Comparison of ENCODE assay signal across 10 cellular contexts in the genomic region with DNA sequence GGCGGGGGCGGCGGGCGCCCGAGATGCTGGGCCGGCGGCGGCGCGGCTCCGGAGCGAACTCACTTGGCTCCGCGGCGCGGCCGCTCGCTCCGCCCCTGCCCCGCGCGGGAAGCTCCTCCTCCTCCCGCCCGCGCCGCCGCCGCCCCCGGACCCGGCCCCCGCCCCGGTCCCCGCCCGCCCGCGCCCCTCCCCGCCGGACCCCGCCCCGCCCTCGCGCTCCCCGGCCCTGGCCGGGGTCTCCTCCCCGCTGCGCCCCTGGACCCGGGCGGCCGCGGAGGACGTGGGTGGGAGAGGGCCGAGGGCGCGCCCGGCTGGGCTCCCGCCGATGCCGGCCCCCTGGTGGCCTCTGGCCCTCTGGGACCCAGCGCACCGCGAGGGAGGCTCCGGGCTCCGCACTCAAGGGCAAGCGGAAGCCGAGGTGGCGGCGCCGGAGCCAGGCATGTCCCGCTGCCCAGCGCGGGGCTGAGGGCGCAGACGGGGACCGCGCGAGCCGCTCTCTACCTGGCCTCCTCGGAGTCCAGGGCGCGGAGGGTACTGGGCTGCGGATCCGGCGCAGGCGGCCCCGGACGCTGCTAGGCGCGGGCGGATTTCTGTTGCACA. TPM values are rescaled to one million over a fixed set of nuclear protein-coding genes. Genes with fewer than 3 reads are reported as not detected.
DNase-seq lines count a peak whose midpoint lies in the region; ATAC-seq and TF ChIP-seq lines count a peak whose summit lies in the region.
"Had no signal": no experiment of that assay in that cellular context is flagged by ENCODE, and none has a peak within 500 bp of the region (broad histone marks: within the 10 kb centered on the region; RNA-seq: fewer than 3 reads in every experiment).

A gene with protein sequence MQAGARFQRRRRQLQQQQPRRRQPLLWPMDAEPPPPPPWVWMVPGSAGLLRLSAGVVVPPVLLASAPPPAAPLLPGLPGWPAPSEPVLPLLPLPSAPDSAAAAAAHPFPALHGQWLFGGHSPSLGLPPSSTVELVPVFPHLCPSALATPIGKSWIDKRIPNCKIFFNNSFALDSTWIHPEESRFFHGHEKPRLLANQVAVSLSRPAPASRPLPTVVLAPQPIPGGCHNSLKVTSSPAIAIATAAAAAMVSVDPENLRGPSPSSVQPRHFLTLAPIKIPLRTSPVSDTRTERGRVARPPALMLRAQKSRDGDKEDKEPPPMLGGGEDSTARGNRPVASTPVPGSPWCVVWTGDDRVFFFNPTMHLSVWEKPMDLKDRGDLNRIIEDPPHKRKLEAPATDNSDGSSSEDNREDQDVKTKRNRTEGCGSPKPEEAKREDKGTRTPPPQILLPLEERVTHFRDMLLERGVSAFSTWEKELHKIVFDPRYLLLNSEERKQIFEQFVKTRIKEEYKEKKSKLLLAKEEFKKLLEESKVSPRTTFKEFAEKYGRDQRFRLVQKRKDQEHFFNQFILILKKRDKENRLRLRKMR (minus strand): TSS at position 61 of the 600 bp plus-strand sequence. CDS start 86 bp downstream, outside the sequence.

- peak; percentile 49 for ATAC-seq in foreskin keratinocyte
- ATAC-seq in psoas muscle = no peak
- no peak for ATAC-seq in GM21825 (IDR thresholded peaks at IDR 0.05; ENCODE audit: unreplicated experiment)

- H3K27me3 ChIP-seq in foreskin keratinocyte (peaks cover 31% of the 10 kb centered on the region), psoas muscle (ENCODE audit: insufficient read depth in 3 of 3, low read length in 2 of 3) (peaks cover 6 to 71% (median 25%) of the 10 kb centered on the region in 3 donors)

- H3K4me1 ChIP-seq in foreskin keratinocyte = no peaks in the 10 kb centered on the region
- H3K4me1 ChIP-seq in psoas muscle = no peaks in the 10 kb centered on the region

- intact Hi-C loops in psoas muscle (cut with DNase I) = no loop called here

- no peaks in the 10 kb centered on the region for H3K36me3 ChIP-seq in psoas muscle (ENCODE audit: insufficient read depth in 1 of 2, low read depth in 1 of 2)

- DNase-seq in NCI-H1436 (lab: John Stamatoyannopoulos, UW) = peak; percentile 73
- DNase-seq in NCI-H1436 treated with DMSO at 0.1 percent for 48 hours (lab: John Stamatoyannopoulos, UW) = no peak
- DNase-seq in NCI-H510A (lab: John Stamatoyannopoulos, UW) = peak; percentile 69
- no peak for DNase-seq in foreskin keratinocyte
- no peak for DNase-seq in psoas muscle
- no peak for DNase-seq in hepatic stellate cell (ENCODE audit: low spot score)
- DNase-seq in HuH-7.5 (ENCODE audit: low spot score) = no peak

- WGBS in psoas muscle, 3 donors = 0 to 1% (median 1%) methylated on average over 23 to 88 of the region's 89 CpGs

- H3K27ac ChIP-seq in foreskin keratinocyte (no peak within 1 kb of the TSS), psoas muscle (no peak within 1 kb of the TSS)
- H3K27ac ChIP-seq: HL-60 had no signal

- H3K9me3 ChIP-seq in psoas muscle = no peaks in the 10 kb centered on the region

- TF ChIP-seq CTCF in foreskin keratinocyte (conservative IDR thresholded peaks at IDR 0.05) (no peak), psoas muscle (IDR thresholded peaks at IDR 0.05) (no peak)

- H3K4me3 ChIP-seq in psoas muscle = peak within 1 kb of the TSS; percentile 22

RNA-seq across cellular contexts. Expression of the gene that starts here (rescaled TPM):
- total RNA-seq in foreskin keratinocyte (not detected in 2 replicates), psoas muscle (not detected)
- polyA plus RNA-seq in foreskin keratinocyte (not detected in 2 replicates), psoas muscle (under 1 TPM in 1 of 3 donors, not detected in 2; 0.01 TPM)
- total RNA-seq: posterior vena cava had no signal

Comparison
In these comparisons a context has a peak if more than half of its experiments do, and no peak if none do; other contexts are left out.
1. DNase-seq: peak in NCI-H1436 (single experiment) and NCI-H510A (single experiment); none in NCI-H1436 treated with DMSO at 0.1 percent for 48 hours (single experiment), foreskin keratinocyte (0 of 2), psoas muscle (0 of 2), hepatic stellate cell (single experiment) and HuH-7.5 (single experiment).
2. Peak in ATAC-seq in foreskin keratinocyte; RNA of the gene not detected or under 1 TPM.